ENCODE assay signal across 1 cellular context in genomic region chrX:55142919-55143310, GRCh38.
TF ChIP-seq lines count a peak whose summit lies in the region.

No MANE protein-coding gene starts in this region.

TF ChIP-seq in liver, 16 proteins besides CTCF, POLR2A, EP300 and RAD21 (continued from another document):
- no peak for TF ChIP-seq REST (IDR thresholded peaks at IDR 0.05)
- TF ChIP-seq HNF4A (conservative IDR thresholded peaks at IDR 0.05) = no peak
- no peak for TF ChIP-seq JUND (IDR thresholded peaks at IDR 0.05)
- no peak for TF ChIP-seq HNF4G (IDR thresholded peaks at IDR 0.05)
- no peak for TF ChIP-seq RXRA (IDR thresholded peaks at IDR 0.05)
- no peak for TF ChIP-seq FOXA1 (IDR thresholded peaks at IDR 0.05)
- TF ChIP-seq ATF3 (IDR thresholded peaks at IDR 0.05) = no peak
